Comparison of ENCODE assay signal across 21 cellular contexts in genomic region chr20:61776491-61776890, GRCh38.
A peak's percentile ranks its signal among the peaks of the same experiment; 100 is the strongest.
DNase-seq lines count a peak whose midpoint lies in the region; ATAC-seq, FAIRE-seq and TF ChIP-seq lines count a peak whose summit lies in the region.
"Had no signal": no experiment of that assay in that cellular context is flagged by ENCODE, and none has a peak within 500 bp of the region (broad histone marks: within the 10 kb centered on the region; RNA-seq: fewer than 3 reads in every experiment).

No MANE protein-coding gene starts in this region.

- no peak for ATAC-seq in GM18517 (IDR thresholded peaks at IDR 0.05; ENCODE audit: unreplicated experiment)
- ATAC-seq: CD8-positive, alpha-beta T cell had no signal

- DNase-seq in NCI-H748 (lab: John Stamatoyannopoulos, UW; ENCODE audit: unreplicated experiment) (peak; percentile 10), NCI-H748 treated with DMSO at 0.1 percent for 48 hours (lab: John Stamatoyannopoulos, UW) (no peak), HTR-8/SVneo (ENCODE audit: insufficient read length, low spot score) (no peak), chondrocyte (ENCODE audit: low spot score) (peak; percentile 46), posterior vena cava (ENCODE audit: low spot score) (peak; percentile 62), NCI-H1105 treated with DMSO at 0.1 percent for 48 hours (lab: John Stamatoyannopoulos, UW) (no peak), occipital lobe (lab: John Stamatoyannopoulos, UW) (no peak)
- DNase-seq: CD4-positive, CD25-positive, alpha-beta regulatory T cell; CD8-positive, alpha-beta T cell; DMS153; DND-41; GM23248; H7; HCEC 1CT had no signal

- peaks cover 3% of the 10 kb centered on the region for H3K27me3 Mint-ChIP-seq in chondrocyte (ENCODE audit: low read depth)
- H3K27me3 Mint-ChIP-seq: B cell had no signal

- peak; percentile 76 for FAIRE-seq in HTR-8/SVneo (lab: Jason Lieb, UNC)
- FAIRE-seq: A204.1, G401.6, GM12892, GM19239, H1 had no signal

- H3K27ac Mint-ChIP-seq in chondrocyte (ENCODE audit: unreplicated experiment) = no peak overlapping the region
- H3K27ac Mint-ChIP-seq: B cell; CD4-positive, CD25-positive, alpha-beta regulatory T cell; CD8-positive, alpha-beta T cell had no signal

- H3K9me3 Mint-ChIP-seq in chondrocyte (ENCODE audit: low read depth) = peaks cover 12% of the 10 kb centered on the region

- no peak overlapping the region for H3K4me3 Mint-ChIP-seq in chondrocyte (ENCODE audit: unreplicated experiment)
- H3K4me3 Mint-ChIP-seq: B cell; CD4-positive, CD25-positive, alpha-beta regulatory T cell; CD8-positive, alpha-beta T cell had no signal

- H3K4me1 Mint-ChIP-seq in chondrocyte (ENCODE audit: low read depth) = no peaks in the 10 kb centered on the region
- H3K4me1 Mint-ChIP-seq: B cell; CD4-positive, CD25-positive, alpha-beta regulatory T cell had no signal

- no peak for TF ChIP-seq CTCF in chondrocyte (IDR thresholded peaks at IDR 0.05)

- no peaks in the 10 kb centered on the region for H3K36me3 Mint-ChIP-seq in chondrocyte (ENCODE audit: low read depth)
- H3K36me3 Mint-ChIP-seq: CD4-positive, CD25-positive, alpha-beta regulatory T cell; CD8-positive, alpha-beta T cell had no signal

- intact Hi-C loops in posterior vena cava (cut with DNase I) = no loop called here

Comparison
In these comparisons a context has a peak if more than half of its experiments do, and no peak if none do; other contexts are left out.
1. DNase-seq: peak in NCI-H748 (single experiment), chondrocyte (single experiment) and posterior vena cava (single experiment); none in NCI-H748 treated with DMSO at 0.1 percent for 48 hours (single experiment), HTR-8/SVneo (single experiment), NCI-H1105 treated with DMSO at 0.1 percent for 48 hours (single experiment) and occipital lobe (single experiment).